19 cellular contexts compared by ENCODE assay signal in genomic region chr2:66925128-66925527, GRCh38.
DNase-seq lines count a peak whose midpoint lies in the region; ATAC-seq, FAIRE-seq and TF ChIP-seq lines count a peak whose summit lies in the region.
"Had no signal": no experiment of that assay in that cellular context is flagged by ENCODE, and none has a peak within 500 bp of the region (broad histone marks: within the 10 kb centered on the region; RNA-seq: fewer than 3 reads in every experiment).

No MANE protein-coding gene starts in this region.

- no peak overlapping the region for H3K4me3 ChIP-seq in bronchial epithelial cell (ENCODE audit: low read depth, low read length)
- H3K4me3 ChIP-seq in smooth muscle cell: no peak overlapping the region

- H3K4me3 Mint-ChIP-seq in Calu3 (ENCODE audit: low read depth, unreplicated experiment): no peak overlapping the region
- H3K4me3 Mint-ChIP-seq: dendritic cell treated with granulocyte-macrophage colony-stimulating factor and Interleukin-4, amounts not matched to agents 40 ng/mL and 50 ng/mL, for 4 days; naive B cell had no signal

- FAIRE-seq in bronchial epithelial cell (lab: Jason Lieb, UNC): no peak

- H3K79me2 ChIP-seq in smooth muscle cell (ENCODE audit: low read depth): no peaks in the 10 kb centered on the region

- H2AFZ ChIP-seq in smooth muscle cell (ENCODE audit: low read depth): no peak overlapping the region

- H3K36me3 ChIP-seq in bronchial epithelial cell (ENCODE audit: control insufficient read depth, insufficient read depth, low read length) (no peaks in the 10 kb centered on the region), smooth muscle cell (ENCODE audit: low read depth) (no peaks in the 10 kb centered on the region)

- no peak overlapping the region for H3K27ac Mint-ChIP-seq in Calu3 (ENCODE audit: unreplicated experiment)
- H3K27ac Mint-ChIP-seq: dendritic cell treated with granulocyte-macrophage colony-stimulating factor and Interleukin-4, amounts not matched to agents 40 ng/mL and 50 ng/mL, for 4 days; naive B cell had no signal

- H3K9ac ChIP-seq in smooth muscle cell (ENCODE audit: low read depth): no peak overlapping the region

- H4K20me1 ChIP-seq in smooth muscle cell (ENCODE audit: low read depth): no peaks in the 10 kb centered on the region

- H3K36me3 Mint-ChIP-seq in Calu3 (ENCODE audit: insufficient read depth, unreplicated experiment): peaks cover 5% of the 10 kb centered on the region
- H3K36me3 Mint-ChIP-seq: naive B cell had no signal

- H3K9me3 ChIP-seq in smooth muscle cell (replicated peaks; ENCODE audit: low read depth): no peaks in the 10 kb centered on the region
- H3K9me3 ChIP-seq: Caco-2 had no signal

- H3K9me3 Mint-ChIP-seq in Calu3 (ENCODE audit: low read depth, unreplicated experiment): no peaks in the 10 kb centered on the region
- H3K9me3 Mint-ChIP-seq: dendritic cell treated with granulocyte-macrophage colony-stimulating factor and Interleukin-4, amounts not matched to agents 40 ng/mL and 50 ng/mL, for 4 days had no signal

- CTCF ChIA-PET in Calu3 (lab: Charles Lee): interaction anchor here (1.1 kb wide), 1 partner anchor 51 kb away, joined by 3 read pairs; no protein-coding TSS in a partner anchor

- no peaks in the 10 kb centered on the region for H3F3A ChIP-seq in smooth muscle cell (ENCODE audit: low read depth)

- no peaks in the 10 kb centered on the region for H3K27me3 ChIP-seq in bronchial epithelial cell (ENCODE audit: control insufficient read depth, insufficient read depth, low read length)
- H3K27me3 ChIP-seq in smooth muscle cell (ENCODE audit: low read depth): no peaks in the 10 kb centered on the region

- 93% methylated on average over 1 of the region's 1 CpG for WGBS in smooth muscle cell (ENCODE audit: low lambda C conversion rate)

- H3K4me1 ChIP-seq in smooth muscle cell (ENCODE audit: low read depth): no peaks in the 10 kb centered on the region
- H3K4me1 ChIP-seq: Caco-2 had no signal

- no peak for TF ChIP-seq CTCF in Calu3 (IDR thresholded peaks at IDR 0.05; ENCODE audit: unreplicated experiment)
- TF ChIP-seq CTCF in bronchial epithelial cell (IDR thresholded peaks at IDR 0.05; ENCODE audit: insufficient read depth, low read length, severe bottlenecking): no peak
- no peak for TF ChIP-seq CTCF in smooth muscle cell (IDR thresholded peaks at IDR 0.05; ENCODE audit: borderline replicate concordance, insufficient read depth, poor library complexity, severe bottlenecking)

- DNase-seq in Calu3 (peak; percentile 7), LHCN-M2 (ENCODE audit: low read depth) (peak; percentile 40), bronchial epithelial cell (ENCODE audit: low read depth) (peak; percentile 43), kidney glomerular epithelial cell (lab: John Stamatoyannopoulos, UW) (peak; percentile 50), NCI-H128 (lab: John Stamatoyannopoulos, UW; ENCODE audit: unreplicated experiment) (no peak), smooth muscle cell (lab: John Stamatoyannopoulos, UW; ENCODE audit: unreplicated experiment) (no peak), OCI-M2 (lab: John Stamatoyannopoulos, UW; ENCODE audit: unreplicated experiment) (no peak)
- DNase-seq: activated CD4-positive, alpha-beta T cell treated with anti-CD3 and anti-CD28 coated beads for 4 hours; activated effector memory CD4-positive, alpha-beta T cell treated with anti-CD3 and anti-CD28 coated beads, Interleukin-2, amount 50 U/mL, for 16 hours; amniotic stem cell; Caco-2; head of caudate nucleus; naive B cell; NCI-H1436 treated with DMSO at 0.1 percent for 48 hours; stimulated activated CD4-positive, alpha-beta T cell treated with anti-CD3 and anti-CD28 coated beads, Interleukin-4, amount 100 ng/mL, for 4 hours had no signal

- H3K4me2 ChIP-seq in smooth muscle cell: no peak overlapping the region

- no peak overlapping the region for H3K27ac ChIP-seq in smooth muscle cell (ENCODE audit: low read depth)
- H3K27ac ChIP-seq: epithelial cell of prostate had no signal

- no peaks in the 10 kb centered on the region for H3K27me3 Mint-ChIP-seq in Calu3 (ENCODE audit: unreplicated experiment)
- H3K27me3 Mint-ChIP-seq: dendritic cell treated with granulocyte-macrophage colony-stimulating factor and Interleukin-4, amounts not matched to agents 40 ng/mL and 50 ng/mL, for 4 days; naive B cell had no signal

- intact Hi-C loops in Calu3 (cut with micrococcal nuclease; ENCODE audit: unreplicated experiment): loop anchor here (5.0 to 10.0 kb wide), 3 partner anchors 53 to 290 kb away; no protein-coding TSS in a partner anchor

- H3K4me1 Mint-ChIP-seq in Calu3 (ENCODE audit: low read depth, unreplicated experiment): peaks cover 29% of the 10 kb centered on the region
- H3K4me1 Mint-ChIP-seq: naive B cell had no signal

- no TSS peak for BruUV-seq in Calu3 (replicated peaks; lab: Mats Ljungman, UMichigan)

- ATAC-seq in HG03469 (IDR thresholded peaks at IDR 0.05; ENCODE audit: unreplicated experiment): no peak
- ATAC-seq: Panc1 had no signal

Comparison
In these comparisons a context has a peak if more than half of its experiments do, and no peak if none do; other contexts are left out.
1. DNase-seq: peak in Calu3 (single experiment), LHCN-M2 (single experiment), bronchial epithelial cell (single experiment) and kidney glomerular epithelial cell (single experiment); none in NCI-H128 (single experiment), smooth muscle cell (single experiment) and OCI-M2 (single experiment).